In genomic region chr19:33047422-33047821, GRCh38 we compare ENCODE assay signal across 16 cellular contexts. TPM values are rescaled to one million over a fixed set of nuclear protein-coding genes. Genes with fewer than 3 reads are reported as not detected.
DNase-seq lines count a peak whose midpoint lies in the region; TF ChIP-seq lines count a peak whose summit lies in the region.
"Had no signal": no experiment of that assay in that cellular context is flagged by ENCODE, and none has a peak within 500 bp of the region (broad histone marks: within the 10 kb centered on the region; RNA-seq: fewer than 3 reads in every experiment).

No MANE protein-coding gene starts in this region.

- H3K9me3 Mint-ChIP-seq in MCF 10A (ENCODE audit: unreplicated experiment): no peaks in the 10 kb centered on the region
- H3K9me3 Mint-ChIP-seq: T-helper 2 cell treated with Interferon-gamma antibody and Interleukin-4, amounts not matched to agents 5 μg/mL and 100 μg/mL, for 36 hours had no signal

- H3K27ac ChIP-seq in transverse colon: peak overlapping the region; percentile 80 to 90 (median 86)
- H3K27ac ChIP-seq: 22Rv1 had no signal

- H3K9me3 ChIP-seq in transverse colon: no peaks in the 10 kb centered on the region

- CTCF ChIA-PET in MCF 10A (lab: Yijun Ruan, JAX): interaction anchor here (0.7 to 1.6 kb wide), 5 partner anchors 11 to 71 kb away, joined by 3 to 4 read pairs (median 4); no protein-coding TSS in a partner anchor

- peak; percentile 16 for DNase-seq in NCI-H748 (lab: John Stamatoyannopoulos, UW; ENCODE audit: unreplicated experiment)
- DNase-seq in NCI-H748 treated with DMSO at 0.1 percent for 48 hours (lab: John Stamatoyannopoulos, UW): no peak
- DNase-seq in MCF 10A (ENCODE audit: unreplicated experiment): peak; percentile 80
- DNase-seq in kidney tubule cell (ENCODE audit: low spot score): peak; percentile 92
- DNase-seq in transverse colon: peak; percentile 90
- no peak for DNase-seq in NCI-H1930 (lab: John Stamatoyannopoulos, UW)
- no peak for DNase-seq in stimulated activated CD8-positive, alpha-beta memory T cell treated with anti-CD3 and anti-CD28 coated beads, Interleukin-4, amount 100 ng/mL, for 48 hours
- DNase-seq in foreskin fibroblast: no peak
- DNase-seq: activated CD4-positive, alpha-beta T cell treated with anti-CD3 and anti-CD28 coated beads, Interleukin-2, amount 50 U/mL, for 1 hour; aorta; KBM-7; NCI-H1436 treated with DMSO at 0.1 percent for 48 hours; NCI-H524 treated with DMSO at 0.1 percent for 48 hours; stimulated activated naive CD8-positive, alpha-beta T cell treated with anti-CD3 and anti-CD28 coated beads, Interleukin-15, Interleukin-2, amounts not matched to agents 100 U/mL and 50 U/mL, for 24 hours had no signal

- H3K36me3 Mint-ChIP-seq in MCF 10A (ENCODE audit: insufficient read depth, unreplicated experiment): no peaks in the 10 kb centered on the region

- POLR2A ChIA-PET in MCF 10A (lab: Yijun Ruan, JAX): interaction anchor here (0.6 to 1.7 kb wide), 7 partner anchors 16 to 354 kb away, joined by 3 to 5 read pairs (median 3); partner anchors contain the start of gene GPATCH1

- TF ChIP-seq EP300 in transverse colon (IDR thresholded peaks at IDR 0.05; ENCODE audit: low read depth): peak; percentile 36

- no TSS peak for BruUV-seq in MCF 10A (replicated peaks; lab: Mats Ljungman, UMichigan)

- peaks cover 8 to 76% (median 50%) of the 10 kb centered on the region in 4 donors for H3K4me1 ChIP-seq in transverse colon

- TF ChIP-seq POLR2A in transverse colon (IDR thresholded peaks at IDR 0.05): peak; percentile 42

- TF ChIP-seq CTCF in MCF 10A (IDR thresholded peaks at IDR 0.05; ENCODE audit: unreplicated experiment) (no peak), transverse colon (IDR thresholded peaks at IDR 0.05) (no peak), foreskin fibroblast (IDR thresholded peaks at IDR 0.05; ENCODE audit: low read depth, low read length) (no peak)

- H3K4me1 Mint-ChIP-seq in MCF 10A (ENCODE audit: insufficient read depth, unreplicated experiment): peaks cover 17% of the 10 kb centered on the region

- no peak overlapping the region for H3K4me3 ChIP-seq in transverse colon
- H3K4me3 ChIP-seq in foreskin fibroblast (ENCODE audit: low read depth in 1 of 2, low read length in 2 of 2): no peak overlapping the region

- no peaks in the 10 kb centered on the region for H3K27me3 ChIP-seq in transverse colon

- WGBS in transverse colon (ENCODE audit: low coverage in 1 of 2), 2 donors: 54% methylated on average over 8 of the region's 8 CpGs; no CpG with 5 or more reads in 1 of the 2 donors

- no peak overlapping the region for H3K4me3 Mint-ChIP-seq in MCF 10A (ENCODE audit: unreplicated experiment)
- H3K4me3 Mint-ChIP-seq: T-helper 2 cell treated with Interferon-gamma antibody and Interleukin-4, amounts not matched to agents 5 μg/mL and 100 μg/mL, for 36 hours had no signal

- intact Hi-C loops in MCF 10A (cut with micrococcal nuclease) (no loop called here), transverse colon (cut with DNase I; ENCODE audit: low total_unique reads) (no loop called here)

- H3K27me3 Mint-ChIP-seq in MCF 10A (ENCODE audit: insufficient read depth, unreplicated experiment): no peaks in the 10 kb centered on the region

- no peaks in the 10 kb centered on the region for H3K36me3 ChIP-seq in transverse colon

- peak overlapping the region; percentile 76 for H3K27ac Mint-ChIP-seq in MCF 10A (ENCODE audit: low read depth, unreplicated experiment)
- H3K27ac Mint-ChIP-seq: T-helper 2 cell treated with Interferon-gamma antibody and Interleukin-4, amounts not matched to agents 5 μg/mL and 100 μg/mL, for 36 hours had no signal

- in situ Hi-C loops in transverse colon (cut with MboI; ENCODE audit: low pct_ligation_motif_present in 1 of 4, low pct_unique_long_range_greater_than_20kb in 1 of 4, low sequenced_read_pairs in 3 of 4): no loop called here

RNA-seq across cellular contexts. Expression of gene RHPN2, which starts 17.3 kb away (rescaled TPM):
- total RNA-seq in MCF 10A (2022): 4.9 and 5.5 TPM in 2 replicates
- 100 to 1,000 TPM in 1 of 4 donors, 10 to 100 TPM in 3; 49.0 to 276 (median 74.3) TPM for total RNA-seq in transverse colon

RNA-seq across cellular contexts. Expression of gene GPATCH1, which starts 33.6 kb away (rescaled TPM):
- total RNA-seq in MCF 10A (2022) (5.1 and 6.6 TPM in 2 replicates), transverse colon (10 to 100 TPM in 3 of 4 donors, 1 to 10 TPM in 1; 9.1 to 16.8 (median 14.8) TPM)

Comparison
In these comparisons a context has a peak if more than half of its experiments do, and no peak if none do; other contexts are left out.
1. DNase-seq: peak in NCI-H748 (single experiment), MCF 10A (single experiment), kidney tubule cell (single experiment) and transverse colon (single experiment); none in NCI-H748 treated with DMSO at 0.1 percent for 48 hours (single experiment), NCI-H1930 (0 of 2), stimulated activated CD8-positive, alpha-beta memory T cell treated with anti-CD3 and anti-CD28 coated beads, Interleukin-4, amount 100 ng/mL, for 48 hours (single experiment) and foreskin fibroblast (0 of 2).